8 cellular contexts compared by ENCODE assay signal in the genomic region with DNA sequence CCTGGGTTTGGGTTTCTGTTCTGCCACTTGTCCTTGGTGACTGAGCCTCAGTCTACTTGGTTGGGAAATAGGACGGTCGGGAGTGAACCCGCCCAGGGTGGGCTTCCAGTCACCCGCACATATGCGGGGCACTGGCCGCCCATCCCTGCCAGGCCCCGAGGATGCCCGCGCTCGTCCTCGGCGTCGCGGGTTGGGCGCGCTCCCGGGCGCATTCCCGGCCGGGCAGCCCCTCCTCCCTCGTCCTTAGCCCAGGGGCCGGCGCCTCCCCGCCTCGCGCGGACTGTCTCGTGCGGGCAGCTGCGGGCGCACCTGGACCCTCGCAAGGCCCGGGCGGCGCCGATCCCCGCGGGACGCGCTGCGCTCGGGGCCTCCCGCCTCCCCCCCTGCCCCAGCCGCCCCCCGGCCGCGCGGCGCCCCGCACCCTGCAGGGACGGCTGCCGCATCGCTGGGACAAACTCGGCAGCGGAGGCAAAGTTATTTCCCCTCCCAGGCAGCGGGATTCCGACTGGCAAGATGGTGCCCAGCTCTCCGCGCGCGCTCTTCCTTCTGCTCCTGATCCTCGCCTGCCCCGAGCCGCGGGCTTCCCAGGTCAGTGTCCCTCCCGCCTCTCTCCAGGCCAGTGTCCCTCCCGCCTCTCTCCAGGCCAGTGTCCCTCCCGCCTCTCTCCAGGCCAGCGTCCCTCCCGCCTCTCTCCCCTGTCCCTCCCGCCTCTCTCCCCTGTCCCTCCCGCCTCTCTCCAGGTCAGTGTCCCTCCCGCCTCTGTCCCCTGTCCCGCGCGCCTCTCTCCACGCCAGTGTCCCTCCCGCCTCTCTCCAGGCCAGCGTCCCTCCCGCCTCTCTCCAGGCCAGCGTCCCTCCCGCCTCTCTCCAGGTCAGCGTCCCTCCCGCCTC. TPM values are rescaled to one million over a fixed set of nuclear protein-coding genes. Genes with fewer than 3 reads are reported as not detected.
DNase-seq lines count a peak whose midpoint lies in the region; ATAC-seq, FAIRE-seq and TF ChIP-seq lines count a peak whose summit lies in the region.

A gene with protein sequence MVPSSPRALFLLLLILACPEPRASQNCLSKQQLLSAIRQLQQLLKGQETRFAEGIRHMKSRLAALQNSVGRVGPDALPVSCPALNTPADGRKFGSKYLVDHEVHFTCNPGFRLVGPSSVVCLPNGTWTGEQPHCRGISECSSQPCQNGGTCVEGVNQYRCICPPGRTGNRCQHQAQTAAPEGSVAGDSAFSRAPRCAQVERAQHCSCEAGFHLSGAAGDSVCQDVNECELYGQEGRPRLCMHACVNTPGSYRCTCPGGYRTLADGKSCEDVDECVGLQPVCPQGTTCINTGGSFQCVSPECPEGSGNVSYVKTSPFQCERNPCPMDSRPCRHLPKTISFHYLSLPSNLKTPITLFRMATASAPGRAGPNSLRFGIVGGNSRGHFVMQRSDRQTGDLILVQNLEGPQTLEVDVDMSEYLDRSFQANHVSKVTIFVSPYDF (plus strand): TSS at position 243 of the 890 bp plus-strand sequence. CDS start 271 bp downstream, at position 514.

- no peak for TF ChIP-seq POLR2A in endothelial cell of umbilical vein (IDR thresholded peaks at IDR 0.05; ENCODE audit: low read depth, low read length)

- peak; percentile 56 for ATAC-seq in RWPE2 (ENCODE audit: low read depth)

- peaks cover 5% of the 10 kb centered on the region for H3K4me1 Mint-ChIP-seq in nephron

- no peaks in the 10 kb centered on the region for H3K79me2 ChIP-seq in endothelial cell of umbilical vein (ENCODE audit: control insufficient read depth, insufficient read depth, low read length)

- TF ChIP-seq CTCF in RWPE2 (IDR thresholded peaks at IDR 0.05; ENCODE audit: poor library complexity, severe bottlenecking) (no peak), endothelial cell of umbilical vein (IDR thresholded peaks at IDR 0.05; ENCODE audit: extremely low read depth in 1 of 2, insufficient read depth in 1 of 2, low read depth in 1 of 2, low read length in 2 of 2) (no peak), nephron (IDR thresholded peaks at IDR 0.05; ENCODE audit: unreplicated experiment in 3 of 3) (no peak)

- intact Hi-C loops in endothelial cell of umbilical vein (cut with micrococcal nuclease) = loop anchor here (5.0 kb wide), 1 partner anchor 119 kb away; a partner anchor contains a TSS

- H3K36me3 ChIP-seq in RWPE2 (ENCODE audit: low read depth) (no peaks in the 10 kb centered on the region), endothelial cell of umbilical vein (ENCODE audit: control insufficient read depth in 2 of 2, extremely low read depth in 1 of 2, insufficient read depth in 2 of 2, low read length in 2 of 2) (no peaks in the 10 kb centered on the region)

- no peak within 1 kb of the TSS for H3K9ac ChIP-seq in endothelial cell of umbilical vein (replicated peaks; ENCODE audit: extremely low read depth, insufficient read depth, low read length)

- H3K4me3 ChIP-seq in RWPE2 (ENCODE audit: severe bottlenecking) = peak within 1 kb of the TSS; percentile 42
- H3K4me3 ChIP-seq in endothelial cell of umbilical vein (replicated peaks in 1 of 3; ENCODE audit: insufficient read depth in 1 of 3, low read depth in 1 of 3, low read length in 3 of 3) = peak within 1 kb of the TSS; percentile 32 to 56 (median 55)

- peaks cover 3% of the 10 kb centered on the region for H3K27me3 ChIP-seq in RWPE2 (ENCODE audit: insufficient read depth, poor library complexity, severe bottlenecking)
- no peaks in the 10 kb centered on the region for H3K27me3 ChIP-seq in endothelial cell of umbilical vein (ENCODE audit: control insufficient read depth in 2 of 2, insufficient read depth in 2 of 2, low read length in 2 of 2)

- peak within 1 kb of the TSS; percentile 92 for H3K4me2 ChIP-seq in endothelial cell of umbilical vein (ENCODE audit: insufficient read depth, low read length)

- DNase-seq in NCI-H748 (lab: John Stamatoyannopoulos, UW; ENCODE audit: unreplicated experiment) (peak; percentile 51), NCI-H748 treated with DMSO at 0.1 percent for 48 hours (lab: John Stamatoyannopoulos, UW) (no peak), RWPE2 (ENCODE audit: low spot score) (no peak), endothelial cell of umbilical vein (ENCODE audit: low read depth, low spot score) (no peak), medulla oblongata (ENCODE audit: extremely low spot score) (no peak), globus pallidus (ENCODE audit: low spot score) (no peak), NCI-H524 treated with DMSO at 0.1 percent for 48 hours (lab: John Stamatoyannopoulos, UW) (no peak)

- no peaks in the 10 kb centered on the region for H3K9me3 ChIP-seq in RWPE2 (ENCODE audit: severe bottlenecking)
- H3K9me3 ChIP-seq in endothelial cell of umbilical vein (replicated peaks; ENCODE audit: control insufficient read depth, insufficient read depth, low read length) = no peaks in the 10 kb centered on the region

- H3K9me3 Mint-ChIP-seq in nephron = peaks cover 4% of the 10 kb centered on the region

- H3K27ac Mint-ChIP-seq in nephron = no peak within 1 kb of the TSS

- peak within 1 kb of the TSS; percentile 85 to 90 (median 88) for H3K4me3 Mint-ChIP-seq in nephron

- H3K36me3 Mint-ChIP-seq in nephron (ENCODE audit: low read depth) = no peaks in the 10 kb centered on the region

- POLR2A ChIA-PET in endothelial cell of umbilical vein (lab: Charles Lee) = interaction anchor here (0.8 kb wide), 1 partner anchor 175 kb away, joined by 4 read pairs; no protein-coding TSS in a partner anchor

- peaks cover 50% of the 10 kb centered on the region for H3K27me3 Mint-ChIP-seq in nephron (ENCODE audit: low read depth)

- no peaks in the 10 kb centered on the region for H4K20me1 ChIP-seq in endothelial cell of umbilical vein (replicated peaks; ENCODE audit: control insufficient read depth, extremely low read depth, insufficient read depth, low read length)

- no peak for FAIRE-seq in endothelial cell of umbilical vein (lab: Jason Lieb, UNC)

- H3K4me1 ChIP-seq in RWPE2 (ENCODE audit: insufficient read depth, poor library complexity, severe bottlenecking) = peaks cover 5% of the 10 kb centered on the region
- peaks cover 9% of the 10 kb centered on the region for H3K4me1 ChIP-seq in endothelial cell of umbilical vein (ENCODE audit: control insufficient read depth, extremely low read depth, insufficient read depth, low read length)

- H3K9me1 ChIP-seq in endothelial cell of umbilical vein (replicated peaks; ENCODE audit: control insufficient read depth, extremely low read depth, insufficient read depth, low read length) = no peaks in the 10 kb centered on the region

- H3K27ac ChIP-seq in RWPE2 (ENCODE audit: poor library complexity, severe bottlenecking) (no peak within 1 kb of the TSS), endothelial cell of umbilical vein (ENCODE audit: insufficient read depth, low read depth, low read length) (peak within 1 kb of the TSS; percentile 1)

- BruUV-seq in endothelial cell of umbilical vein (replicated peaks; lab: Mats Ljungman, UMichigan) = no TSS peak

- CTCF ChIA-PET in endothelial cell of umbilical vein (lab: Charles Lee) = interaction anchor here (1.1 to 1.2 kb wide), 3 partner anchors 17 to 84 kb away, joined by 3 to 4 read pairs (median 3); a partner anchor contains a TSS

- dilution Hi-C loops in endothelial cell of umbilical vein (cut with MboI; ENCODE audit: extremely low pct_ligation_motif_present, low sequenced_read_pairs) = no loop called here

- H2AFZ ChIP-seq in endothelial cell of umbilical vein (ENCODE audit: low read depth, low read length) = peak within 1 kb of the TSS; percentile 96

TF ChIP-seq in endothelial cell of umbilical vein, 7 proteins besides CTCF, POLR2A, EP300 and RAD21:
- TF ChIP-seq JUN (IDR thresholded peaks at IDR 0.05; ENCODE audit: borderline replicate concordance, insufficient read depth, insufficient read length, low read depth) = no peak

RNA-seq across cellular contexts. Expression of the gene that starts here (rescaled TPM):
- 2.1 and 3.3 TPM in 2 replicates for total RNA-seq in endothelial cell of umbilical vein
- polyA plus RNA-seq in endothelial cell of umbilical vein = 3.1 and 3.4 TPM in 2 replicates
- polyA plus RNA-seq in endothelial cell of umbilical vein (2011; cell fraction: cytosol; rRNA removed) = 2.9 and 3.8 TPM in 2 replicates
- 2.8 and 3.1 TPM in 2 replicates for polyA plus RNA-seq in endothelial cell of umbilical vein (2011; cell fraction: nucleus; rRNA removed)
- 0.92 and 1.8 TPM in 2 replicates for polyA plus RNA-seq in endothelial cell of umbilical vein (2012)
- polyA minus RNA-seq in endothelial cell of umbilical vein = 2.4 and 2.8 TPM in 2 replicates
- polyA minus RNA-seq in endothelial cell of umbilical vein (2011; cell fraction: cytosol; rRNA and poly(A)+ RNA removed) = not detected
- polyA minus RNA-seq in endothelial cell of umbilical vein (2011; cell fraction: nucleus; rRNA and poly(A)+ RNA removed) = 2.3 and 2.9 TPM in 2 replicates
